In the genomic region with DNA sequence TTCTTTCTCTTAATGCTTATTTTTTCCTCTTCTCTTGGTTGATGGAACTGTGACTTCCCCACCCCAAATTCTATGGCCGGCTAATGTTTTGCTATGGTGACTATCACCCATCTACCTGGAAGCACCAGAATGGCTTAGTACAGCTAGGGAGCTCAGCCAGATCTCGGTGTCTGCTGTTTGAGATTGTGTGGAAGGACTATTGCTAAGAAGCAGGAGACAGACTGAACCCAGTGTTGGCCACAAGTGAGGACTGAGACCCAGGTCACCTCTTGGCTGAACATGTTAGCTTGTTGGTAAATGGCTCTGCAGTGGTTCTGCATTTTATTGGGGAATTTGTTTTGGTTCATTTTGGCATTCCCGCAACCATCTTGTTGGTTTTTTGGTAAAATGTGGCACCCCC, we compare ENCODE assay signal across 8 cellular contexts. TPM values are rescaled to one million over a fixed set of nuclear protein-coding genes. Genes with fewer than 3 reads are reported as not detected.
A peak's percentile ranks its signal among the peaks of the same experiment; 100 is the strongest.
DNase-seq lines count a peak whose midpoint lies in the region; ATAC-seq and TF ChIP-seq lines count a peak whose summit lies in the region.

No MANE protein-coding gene starts in this region.

- H3K4me2 ChIP-seq in fibroblast of lung (ENCODE audit: extremely low read depth, insufficient read depth, low read length), result peak overlapping the region; percentile 97

- no peak overlapping the region for H2AFZ ChIP-seq in fibroblast of lung (ENCODE audit: low read length)

- DNase-seq in GM12864 (ENCODE audit: low read depth), result no peak
- no peak for DNase-seq in SK-N-MC (ENCODE audit: low read depth, low spot score)
- DNase-seq in fibroblast of lung (ENCODE audit: low read depth in 2 of 2), result no peak
- DNase-seq in skeletal muscle cell (ENCODE audit: low read depth), result no peak
- DNase-seq in NCI-H446 treated with DMSO at 0.1 percent for 48 hours (lab: John Stamatoyannopoulos, UW), result no peak
- DNase-seq in dedifferentiated amniotic fluid mesenchymal stem cell (ENCODE audit: extremely low spot score), result no peak
- DNase-seq in left colon, result no peak
- DNase-seq in NCI-H1417 treated with DMSO at 0.1 percent for 48 hours (lab: John Stamatoyannopoulos, UW), result no peak

- no peaks in the 10 kb centered on the region for H3K9me3 ChIP-seq in SK-N-MC (ENCODE audit: low read depth, low read length)
- no peaks in the 10 kb centered on the region for H3K9me3 ChIP-seq in fibroblast of lung (ENCODE audit: control insufficient read depth, insufficient read depth, low read depth, low read length)

- peak overlapping the region; percentile 41 for H3K4me3 ChIP-seq in GM12864 (ENCODE audit: low read depth, low read length)
- peak overlapping the region; percentile 97 for H3K4me3 ChIP-seq in SK-N-MC
- peak overlapping the region; percentile 38 to 87 (median 51) for H3K4me3 ChIP-seq in fibroblast of lung (replicated peaks in 1 of 4; ENCODE audit: control extremely low read depth in 1 of 4, insufficient read depth in 1 of 4, low read depth in 3 of 4, low read length in 4 of 4)
- H3K4me3 ChIP-seq in skeletal muscle cell (ENCODE audit: low read depth, low read length), result peak overlapping the region; percentile 74

- H3K27ac ChIP-seq in SK-N-MC (no peak overlapping the region), fibroblast of lung (ENCODE audit: insufficient read depth, low read length) (peak overlapping the region; percentile 71)

- peak overlapping the region; percentile 64 for H3K9ac ChIP-seq in SK-N-MC (ENCODE audit: insufficient read length)
- H3K9ac ChIP-seq in fibroblast of lung (ENCODE audit: insufficient read depth, low read length), result no peak overlapping the region

- H3K27me3 ChIP-seq in fibroblast of lung (ENCODE audit: control insufficient read depth, insufficient read depth, low read length), result no peaks in the 10 kb centered on the region

- intact Hi-C loops in left colon (cut with DNase I, micrococcal nuclease), result no loop called here

- peaks cover 5% of the 10 kb centered on the region for H4K20me1 ChIP-seq in fibroblast of lung (ENCODE audit: control insufficient read depth, extremely low read depth, insufficient read depth, low read length)

- H3K4me1 ChIP-seq in fibroblast of lung (ENCODE audit: control insufficient read depth, extremely low read depth, insufficient read depth, low read length), result peaks cover 27% of the 10 kb centered on the region

- no peak for TF ChIP-seq CTCF in GM12864 (IDR thresholded peaks at IDR 0.05; ENCODE audit: low read depth, low read length, missing control alignments)
- TF ChIP-seq CTCF in fibroblast of lung (conservative IDR thresholded peaks at IDR 0.05 in 1 of 2, IDR thresholded peaks at IDR 0.05 in 1 of 2; ENCODE audit: low read depth in 1 of 2, low read length in 2 of 2), result no peak

- ATAC-seq in left colon, result no peak

- H3K36me3 ChIP-seq in SK-N-MC (ENCODE audit: insufficient read depth, low read length) (peaks cover 17% of the 10 kb centered on the region), fibroblast of lung (ENCODE audit: control insufficient read depth, insufficient read depth, low read length) (no peaks in the 10 kb centered on the region)

- H3K79me2 ChIP-seq in fibroblast of lung (ENCODE audit: control insufficient read depth, insufficient read depth, low read length), result peaks cover 68% of the 10 kb centered on the region

RNA-seq across cellular contexts. Expression of gene PRRC2B, which starts 2.7 kb away (rescaled TPM):
- total RNA-seq in fibroblast of lung, result 51.4 and 66.4 TPM in 2 replicates
- polyA plus RNA-seq in fibroblast of lung, result 29.7 and 29.9 TPM in 2 replicates
- polyA plus RNA-seq in fibroblast of lung (2012), result 47.1 and 74.6 TPM in 2 replicates
- polyA minus RNA-seq in fibroblast of lung (ENCODE audit: low replicate concordance), result 120 and 241 TPM in 2 replicates
- 100 to 1,000 TPM; 110 to 114 TPM for total RNA-seq in left colon

Comparison
In these comparisons a context has a peak if more than half of its experiments do, and no peak if none do; other contexts are left out.
1. H3K4me3 ChIP-seq: peak in every context shown above with its lines; median percentile 97 in SK-N-MC; 74 in skeletal muscle cell; 51 in fibroblast of lung; 41 in GM12864.